Comparison of ENCODE assay signal across 19 cellular contexts in genomic region chr19:43468354-43469159, GRCh38. TPM values are rescaled to one million over a fixed set of nuclear protein-coding genes. Genes with fewer than 3 reads are reported as not detected.
DNase-seq lines count a peak whose midpoint lies in the region; ATAC-seq, FAIRE-seq and TF ChIP-seq lines count a peak whose summit lies in the region.
"Had no signal": no experiment of that assay in that cellular context is flagged by ENCODE, and none has a peak within 500 bp of the region (broad histone marks: within the 10 kb centered on the region; RNA-seq: fewer than 3 reads in every experiment).

No MANE protein-coding gene starts in this region.

- H2AFZ ChIP-seq in K562 (ENCODE audit: low read depth, low read length) (no peak overlapping the region), osteoblast (ENCODE audit: low read length) (no peak overlapping the region)

- FAIRE-seq in HTR-8/SVneo (lab: Jason Lieb, UNC) (peak; percentile 9), K562 (lab: Jason Lieb, UNC) (no peak)
- FAIRE-seq: GM12891, H54 had no signal

- H3K27ac Mint-ChIP-seq in T-helper 2 cell treated with Interferon-gamma antibody and Interleukin-4, amounts not matched to agents 5 μg/mL and 100 μg/mL, for 36 hours, result peak overlapping the region; percentile 80

- no peaks in the 10 kb centered on the region for H3K79me2 ChIP-seq in K562 (ENCODE audit: control insufficient read depth, insufficient read depth, low read length)
- H3K79me2 ChIP-seq in osteoblast (ENCODE audit: insufficient read depth, low read length), result no peaks in the 10 kb centered on the region

- 40% methylated on average over 4 of the region's 4 CpGs for WGBS in K562 (ENCODE audit: insufficient coverage, low coverage, missing lambda C conversion rate)

- H3K9me3 Mint-ChIP-seq in T-helper 2 cell treated with Interferon-gamma antibody and Interleukin-4, amounts not matched to agents 5 μg/mL and 100 μg/mL, for 36 hours, result no peaks in the 10 kb centered on the region

- no peak overlapping the region for H3K4me2 ChIP-seq in K562 (ENCODE audit: insufficient read depth, low read length)
- H3K4me2 ChIP-seq in osteoblast (ENCODE audit: insufficient read depth, low read length), result no peak overlapping the region

- in situ Hi-C loops in K562 (cut with MboI), result no loop called here

- no peak for TF ChIP-seq EP300 in K562 (IDR thresholded peaks at IDR 0.05; ENCODE audit: low read length)

- TF ChIP-seq RAD21 in K562 (CRISPR knock-in tag; conservative IDR thresholded peaks at IDR 0.05 in 1 of 2, IDR thresholded peaks at IDR 0.05 in 1 of 2), result no peak

- no peaks in the 10 kb centered on the region for H3K36me3 Mint-ChIP-seq in T-helper 2 cell treated with Interferon-gamma antibody and Interleukin-4, amounts not matched to agents 5 μg/mL and 100 μg/mL, for 36 hours (ENCODE audit: low read depth)

- H3K4me1 ChIP-seq in K562 (replicated peaks in 1 of 2; ENCODE audit: control insufficient read depth in 2 of 2, insufficient read depth in 2 of 2, low read length in 2 of 2) (peaks cover 15 to 17% of the 10 kb centered on the region in 2 experiments), osteoblast (ENCODE audit: insufficient read depth, low read length) (peaks cover 15% of the 10 kb centered on the region)

- no peaks in the 10 kb centered on the region for H3K36me3 ChIP-seq in K562 (ENCODE audit: control insufficient read depth, insufficient read depth, low read length)
- H3K36me3 ChIP-seq in osteoblast (ENCODE audit: insufficient read depth, low read length), result no peaks in the 10 kb centered on the region

- H4K20me1 ChIP-seq in K562 (replicated peaks; ENCODE audit: control insufficient read depth, insufficient read depth, low read length) (no peaks in the 10 kb centered on the region), osteoblast (ENCODE audit: insufficient read depth, low read length) (no peaks in the 10 kb centered on the region)

- H3K27me3 ChIP-seq in K562 (ENCODE audit: control insufficient read depth in 2 of 2, insufficient read depth in 2 of 2, low read length in 2 of 2) (no peaks in the 10 kb centered on the region), osteoblast (ENCODE audit: insufficient read depth, low read length) (no peaks in the 10 kb centered on the region)

- peaks cover 35% of the 10 kb centered on the region for H3K4me1 Mint-ChIP-seq in T-helper 2 cell treated with Interferon-gamma antibody and Interleukin-4, amounts not matched to agents 5 μg/mL and 100 μg/mL, for 36 hours (ENCODE audit: low read depth)

- no peaks in the 10 kb centered on the region for H3K27me3 Mint-ChIP-seq in T-helper 2 cell treated with Interferon-gamma antibody and Interleukin-4, amounts not matched to agents 5 μg/mL and 100 μg/mL, for 36 hours (ENCODE audit: low read depth)

- H3K27ac ChIP-seq in K562 (ENCODE audit: extremely low read depth, low read depth, low read length) (no peak overlapping the region), osteoblast (ENCODE audit: low read depth, low read length) (no peak overlapping the region)

- POLR2A ChIA-PET in K562 (lab: Yijun Ruan, JAX), result interaction anchor here (0.5 kb wide), 1 partner anchor 18 kb away, joined by 3 read pairs; no protein-coding TSS in a partner anchor

- no peak for DNase-seq in T-helper 2 cell treated with Interferon-gamma antibody and Interleukin-4, amounts not matched to agents 5 μg/mL and 100 μg/mL, for 36 hours (ENCODE audit: low spot score)
- DNase-seq in T-helper 2 cell (no peak), HTR-8/SVneo (ENCODE audit: insufficient read length, low spot score) (no peak), K562 (ENCODE audit: extremely low read depth in 1 of 4, low spot score in 3 of 4) (no peak), osteoblast (ENCODE audit: insufficient read length, low spot score, missing footprints) (peak; percentile 22), SIG-M5 (lab: John Stamatoyannopoulos, UW) (no peak), DMS 273 (lab: John Stamatoyannopoulos, UW; ENCODE audit: unreplicated experiment) (no peak), COLO829 (ENCODE audit: low spot score) (no peak)
- DNase-seq: head of caudate nucleus, islet precursor cell, NCI-H1436, NCI-H226, nucleus accumbens, SHP77 treated with DMSO at 0.1 percent for 48 hours had no signal

- H3K9me3 ChIP-seq in K562 (replicated peaks; ENCODE audit: control insufficient read depth, insufficient read depth, low read depth, low read length) (no peaks in the 10 kb centered on the region), osteoblast (ENCODE audit: low read depth, low read length) (no peaks in the 10 kb centered on the region)

- TF ChIP-seq POLR2A in K562 (conservative IDR thresholded peaks at IDR 0.05), result no peak

- CTCF ChIA-PET in K562 (lab: Yijun Ruan, JAX; ENCODE audit: low intra/inter-chr PET ratio), result no interaction called here

- BruUV-seq in K562 (replicated peaks; lab: Mats Ljungman, UMichigan), result no TSS peak

- no peak for ATAC-seq in K562

- H3K4me3 ChIP-seq in K562 (no peak overlapping the region), osteoblast (ENCODE audit: insufficient read depth, low read length) (no peak overlapping the region)

- H3K9me1 ChIP-seq in K562 (ENCODE audit: control insufficient read depth, insufficient read depth, low read length), result no peaks in the 10 kb centered on the region

- no peak overlapping the region for H3K9ac ChIP-seq in K562 (ENCODE audit: insufficient read depth in 1 of 2, low read depth in 2 of 2, low read length in 2 of 2)

- intact Hi-C loops in K562 (cut with micrococcal nuclease), result no loop called here

- no peak overlapping the region for H3K4me3 Mint-ChIP-seq in T-helper 2 cell treated with Interferon-gamma antibody and Interleukin-4, amounts not matched to agents 5 μg/mL and 100 μg/mL, for 36 hours

- TF ChIP-seq CTCF in K562 (IDR thresholded peaks at IDR 0.05 in 2 of 3, conservative IDR thresholded peaks at IDR 0.05 in 1 of 3; ENCODE audit: insufficient read depth in 2 of 3, low read depth in 1 of 3, low read length in 3 of 3) (no peak), osteoblast (IDR thresholded peaks at IDR 0.05; ENCODE audit: extremely low read depth, low read depth, low read length) (no peak)

RNA-seq across cellular contexts. Expression of gene LYPD3, which starts 3.1 kb away (rescaled TPM):
- 0.81 TPM in 1 of 2 replicates, not detected in the other for total RNA-seq in K562 (2011; cell fraction: chromatin; rRNA removed; ENCODE audit: low replicate concordance)
- total RNA-seq in K562 (2011; cell fraction: nucleolus; rRNA removed), result 0.26 and 0.67 TPM in 2 replicates
- total RNA-seq in K562 (2011; cell fraction: nucleoplasm; rRNA removed), result 0.44 TPM in 1 of 2 replicates, not detected in the other
- total RNA-seq in K562 (2014; rRNA removed), result 0.18 and 0.20 TPM in 2 replicates
- not detected in 2 replicates for total RNA-seq in K562 (2014; rRNA removed; fragmentation: Illumina TruSeq; extraction: Trizol)
- total RNA-seq in K562 (2015; rRNA removed; fragmentation: Illumina TruSeq; extraction: Trizol), result 0.22 TPM in 1 of 2 replicates, not detected in the other
- 0.31 and 0.33 TPM in 2 replicates for total RNA-seq in K562 (2021)
- polyA plus RNA-seq in K562 (2011; rRNA removed), result 0.28 and 0.64 TPM in 2 replicates
- polyA plus RNA-seq in K562 (2011; cell fraction: cytosol; rRNA removed), result 0.74 and 2.1 TPM in 2 replicates
- 1.2 and 1.6 TPM in 2 replicates for polyA plus RNA-seq in K562 (2011; cell fraction: nucleus; rRNA removed)
- 0.51 and 0.73 TPM in 2 replicates for polyA plus RNA-seq in K562 (2012)
- 0.26 and 0.27 TPM in 2 replicates for polyA plus RNA-seq in K562 (2014; fragmentation: Illumina TruSeq; extraction: Trizol)
- polyA plus RNA-seq in K562 (2014; fragmentation: Nextera tagmentation; extraction: Ambion mirVana), result under 1 TPM; 0.04 to 0.06 TPM
- 0.17 and 0.19 TPM in 2 replicates for polyA plus RNA-seq in K562 (2014; rRNA removed)
- 0.11 and 0.12 TPM in 2 replicates for polyA minus RNA-seq in K562 (2011; rRNA and poly(A)+ RNA removed)
- polyA minus RNA-seq in K562 (2011; cell fraction: cytosol; rRNA and poly(A)+ RNA removed), result not detected in 2 replicates
- polyA minus RNA-seq in K562 (2011; cell fraction: nucleus; rRNA and poly(A)+ RNA removed), result 0.56 and 0.67 TPM in 2 replicates
- 0.88 TPM in 1 of 2 replicates, not detected in the other for total RNA-seq in osteoblast
- total RNA-seq: A172, skeletal muscle tissue had no signal

RNA-seq across cellular contexts. Expression of gene PHLDB3, which starts 36.0 kb away (rescaled TPM):
- 14.2 and 34.8 TPM in 2 replicates for total RNA-seq in K562 (2011; cell fraction: chromatin; rRNA removed; ENCODE audit: low replicate concordance)
- 26.8 and 32.0 TPM in 2 replicates for total RNA-seq in K562 (2011; cell fraction: nucleolus; rRNA removed)
- total RNA-seq in K562 (2011; cell fraction: nucleoplasm; rRNA removed), result 21.6 and 22.4 TPM in 2 replicates
- 23.5 and 28.0 TPM in 2 replicates for total RNA-seq in K562 (2014; rRNA removed)
- total RNA-seq in K562 (2014; rRNA removed; fragmentation: Illumina TruSeq; extraction: Trizol), result 1.1 and 1.6 TPM in 2 replicates
- 5.4 and 6.4 TPM in 2 replicates for total RNA-seq in K562 (2015; rRNA removed; fragmentation: Illumina TruSeq; extraction: Trizol)
- total RNA-seq in K562 (2021), result 11.8 and 12.7 TPM in 2 replicates
- polyA plus RNA-seq in K562 (2011; rRNA removed), result 3.5 and 6.1 TPM in 2 replicates
- polyA plus RNA-seq in K562 (2011; cell fraction: cytosol; rRNA removed), result 4.1 and 7.2 TPM in 2 replicates
- 14.5 and 21.6 TPM in 2 replicates for polyA plus RNA-seq in K562 (2011; cell fraction: nucleus; rRNA removed)
- polyA plus RNA-seq in K562 (2012), result 6.0 and 10.5 TPM in 2 replicates
- 3.9 and 6.7 TPM in 2 replicates for polyA plus RNA-seq in K562 (2014; fragmentation: Illumina TruSeq; extraction: Trizol)
- polyA plus RNA-seq in K562 (2014; fragmentation: Nextera tagmentation; extraction: Ambion mirVana), result under 1 TPM; 0.04 to 0.06 TPM
- 5.2 and 11.4 TPM in 2 replicates for polyA plus RNA-seq in K562 (2014; rRNA removed)
- polyA minus RNA-seq in K562 (2011; rRNA and poly(A)+ RNA removed), result 2.2 and 2.6 TPM in 2 replicates
- polyA minus RNA-seq in K562 (2011; cell fraction: cytosol; rRNA and poly(A)+ RNA removed), result 6.7 and 8.9 TPM in 2 replicates
- polyA minus RNA-seq in K562 (2011; cell fraction: nucleus; rRNA and poly(A)+ RNA removed), result 11.0 and 13.3 TPM in 2 replicates
- total RNA-seq in osteoblast, result 10.9 and 12.1 TPM in 2 replicates

RNA-seq across cellular contexts. Expression of gene TEX101, which starts 53.9 kb away (rescaled TPM):
- not detected in 2 replicates for total RNA-seq in K562 (2011; cell fraction: chromatin; rRNA removed; ENCODE audit: low replicate concordance)
- not detected in 2 replicates for total RNA-seq in K562 (2011; cell fraction: nucleolus; rRNA removed)
- not detected in 2 replicates for total RNA-seq in K562 (2011; cell fraction: nucleoplasm; rRNA removed)
- total RNA-seq in K562 (2014; rRNA removed) (not detected in 2 replicates), K562 (2014; rRNA removed; fragmentation: Illumina TruSeq; extraction: Trizol) (not detected in 2 replicates), K562 (2015; rRNA removed; fragmentation: Illumina TruSeq; extraction: Trizol) (not detected in 2 replicates), K562 (2021) (not detected in 2 replicates), osteoblast (not detected in 2 replicates)
- polyA plus RNA-seq in K562 (2011; rRNA removed) (not detected in 2 replicates), K562 (2014; fragmentation: Illumina TruSeq; extraction: Trizol) (not detected in 2 replicates), K562 (2014; fragmentation: Nextera tagmentation; extraction: Ambion mirVana) (under 1 TPM; 0.10 to 0.14 TPM), K562 (2014; rRNA removed) (0.36 TPM in 1 of 2 replicates, not detected in the other)
- 0.07 TPM in 1 of 2 replicates, not detected in the other for polyA plus RNA-seq in K562 (2011; cell fraction: cytosol; rRNA removed)
- polyA plus RNA-seq in K562 (2011; cell fraction: nucleus; rRNA removed), result not detected in 2 replicates
- 0.25 TPM in 1 of 2 replicates, not detected in the other for polyA plus RNA-seq in K562 (2012)
- polyA minus RNA-seq in K562 (2011; rRNA and poly(A)+ RNA removed), result not detected in 2 replicates
- polyA minus RNA-seq in K562 (2011; cell fraction: cytosol; rRNA and poly(A)+ RNA removed), result not detected in 2 replicates
- not detected in 2 replicates for polyA minus RNA-seq in K562 (2011; cell fraction: nucleus; rRNA and poly(A)+ RNA removed)
- total RNA-seq: A172, epithelial cell of proximal tubule, skeletal muscle tissue had no signal

RNA-seq across cellular contexts. Expression of gene ETHE1, which starts 58.4 kb away (rescaled TPM):
- total RNA-seq in K562 (2011; cell fraction: chromatin; rRNA removed; ENCODE audit: low replicate concordance), result 5.9 and 15.8 TPM in 2 replicates
- 20.1 and 21.7 TPM in 2 replicates for total RNA-seq in K562 (2011; cell fraction: nucleolus; rRNA removed)
- 11.6 and 14.7 TPM in 2 replicates for total RNA-seq in K562 (2011; cell fraction: nucleoplasm; rRNA removed)
- total RNA-seq in K562 (2014; rRNA removed) (15.7 and 17.1 TPM in 2 replicates), K562 (2014; rRNA removed; fragmentation: Illumina TruSeq; extraction: Trizol) (5.2 and 5.9 TPM in 2 replicates), K562 (2015; rRNA removed; fragmentation: Illumina TruSeq; extraction: Trizol) (8.8 and 10.2 TPM in 2 replicates), K562 (2021) (9.1 and 13.0 TPM in 2 replicates), osteoblast (42.7 and 52.1 TPM in 2 replicates)
- polyA plus RNA-seq in K562 (2011; rRNA removed) (17.3 and 28.5 TPM in 2 replicates), K562 (2014; fragmentation: Illumina TruSeq; extraction: Trizol) (10.2 and 13.8 TPM in 2 replicates), K562 (2014; fragmentation: Nextera tagmentation; extraction: Ambion mirVana) (1 to 10 TPM; 2.9 to 5.4 TPM), K562 (2014; rRNA removed) (19.1 and 21.0 TPM in 2 replicates)
- 36.7 and 38.1 TPM in 2 replicates for polyA plus RNA-seq in K562 (2011; cell fraction: cytosol; rRNA removed)
- 28.8 and 29.7 TPM in 2 replicates for polyA plus RNA-seq in K562 (2011; cell fraction: nucleus; rRNA removed)
- polyA plus RNA-seq in K562 (2012), result 15.5 and 28.0 TPM in 2 replicates
- polyA minus RNA-seq in K562 (2011; rRNA and poly(A)+ RNA removed), result 12.5 and 13.7 TPM in 2 replicates
- polyA minus RNA-seq in K562 (2011; cell fraction: cytosol; rRNA and poly(A)+ RNA removed), result 9.9 and 10.0 TPM in 2 replicates
- polyA minus RNA-seq in K562 (2011; cell fraction: nucleus; rRNA and poly(A)+ RNA removed), result 10.8 and 14.2 TPM in 2 replicates
